In genomic region chr1:17654519-17654918, GRCh38 we compare ENCODE assay signal across 12 cellular contexts.
A peak's percentile ranks its signal among the peaks of the same experiment; 100 is the strongest.
DNase-seq lines count a peak whose midpoint lies in the region; FAIRE-seq and TF ChIP-seq lines count a peak whose summit lies in the region.
"Had no signal": no experiment of that assay in that cellular context is flagged by ENCODE, and none has a peak within 500 bp of the region (broad histone marks: within the 10 kb centered on the region; RNA-seq: fewer than 3 reads in every experiment).

No MANE protein-coding gene starts in this region.

- H3K27ac ChIP-seq in HEK293 (ENCODE audit: extremely low read depth, low read depth, low read length) (no peak overlapping the region), H1 (ENCODE audit: low read depth, low read length) (no peak overlapping the region), colonic mucosa (no peak overlapping the region), small intestine (ENCODE audit: low read depth in 1 of 2, low read length in 1 of 2) (no peak overlapping the region)
- H3K27ac ChIP-seq: RWPE1, SJSA1 had no signal

- peaks cover 2% of the 10 kb centered on the region for H3K27me3 Mint-ChIP-seq in activated CD4-positive, alpha-beta memory T cell treated with anti-CD3 and anti-CD28 coated beads for 36 hours

- H3K79me2 ChIP-seq in H1 (ENCODE audit: control insufficient read depth in 1 of 2, insufficient read depth in 2 of 2, low read length in 2 of 2), result no peaks in the 10 kb centered on the region

- no peak overlapping the region for H3K4ac ChIP-seq in H1 (replicated peaks; ENCODE audit: insufficient read length, low read depth, low read length)

- no peak for TF ChIP-seq EP300 in H1 (IDR thresholded peaks at IDR 0.05; ENCODE audit: borderline replicate concordance in 1 of 2, low read depth in 2 of 2, low read length in 2 of 2)

- no peak overlapping the region for H3K56ac ChIP-seq in H1 (replicated peaks; ENCODE audit: insufficient read length, low read depth, low read length)

- H3K23ac ChIP-seq in H1 (ENCODE audit: insufficient read length), result no peak overlapping the region

- H4K8ac ChIP-seq in H1 (ENCODE audit: extremely low read depth, insufficient read depth, low read length), result peak overlapping the region; percentile 38; the same call in 1 of the 2 replicates

- no peaks in the 10 kb centered on the region for H3K4me1 ChIP-seq in HEK293 (ENCODE audit: control insufficient read depth, insufficient read depth, low read length)
- no peaks in the 10 kb centered on the region for H3K4me1 ChIP-seq in H1 (replicated peaks in 1 of 4; ENCODE audit: control insufficient read depth in 3 of 4, insufficient read depth in 4 of 4, low read length in 3 of 4)
- no peaks in the 10 kb centered on the region for H3K4me1 ChIP-seq in colonic mucosa
- no peaks in the 10 kb centered on the region for H3K4me1 ChIP-seq in small intestine (ENCODE audit: control insufficient read depth in 2 of 2, insufficient read depth in 1 of 2, low read depth in 1 of 2, low read length in 1 of 2)
- H3K4me1 ChIP-seq: SJSA1 had no signal

- H3K23me2 ChIP-seq in H1 (ENCODE audit: low read depth, low read length), result peaks cover 4% of the 10 kb centered on the region; the same call in 1 of the 2 replicates

- no peak for FAIRE-seq in H1 (lab: Jason Lieb, UNC)
- no peak for FAIRE-seq in small intestine (lab: Jason Lieb, UNC)

- H2BK20ac ChIP-seq in H1 (ENCODE audit: low read length), result no peak overlapping the region

- WGBS in H1 (ENCODE audit: extremely low coverage in 1 of 2, insufficient coverage in 1 of 2, insufficient read length in 1 of 2, insufficient replicate concordance in 2 of 2, low coverage in 1 of 2, low lambda C conversion rate in 2 of 2, missing lambda C conversion rate in 1 of 2), 2 experiments, result 100% methylated on average over 2 of the region's 2 CpGs; no CpG with 5 or more reads in 1 of the 2 experiments
- 91 to 92% (median 91%) methylated on average over 2 of the region's 2 CpGs for WGBS in small intestine, 3 donors

- TF ChIP-seq CTCF in HEK293 (tag by site-specific recombination; IDR thresholded peaks at IDR 0.05), result no peak
- no peak for TF ChIP-seq CTCF in H1 (IDR thresholded peaks at IDR 0.05; ENCODE audit: control extremely low read depth in 1 of 3, insufficient read depth in 1 of 3, low read depth in 1 of 3, low read length in 3 of 3)
- no peak for TF ChIP-seq CTCF in colonic mucosa (IDR thresholded peaks at IDR 0.05)

- POLR2A ChIA-PET in HEK293 (lab: Yijun Ruan, JAX) (no interaction called here), H1 (lab: Charles Lee; ENCODE audit: partially characterized antibody) (no interaction called here)
- POLR2A ChIA-PET in activated CD4-positive, alpha-beta memory T cell treated with anti-CD3 and anti-CD28 coated beads for 36 hours (lab: Charles Lee), result no interaction called here

- peaks cover 2 to 6% of the 10 kb centered on the region in 2 experiments for H4K20me1 ChIP-seq in H1 (replicated peaks in 1 of 2; ENCODE audit: control insufficient read depth in 1 of 2, insufficient read depth in 2 of 2, low read length in 2 of 2)

- TF ChIP-seq POLR2A in H1 (IDR thresholded peaks at IDR 0.05; ENCODE audit: control extremely low read depth in 1 of 2, low read depth in 2 of 2, low read length in 2 of 2), result no peak

- no peak overlapping the region for H2AFZ ChIP-seq in H1 (ENCODE audit: low read length)

- CTCF ChIA-PET in HEK293 (lab: Yijun Ruan, JAX) (interaction anchor here (0.6 to 2.7 kb wide), 8 partner anchors 15 to 160 kb away, joined by 3 to 7 read pairs (median 4); no protein-coding TSS in a partner anchor), H1 (lab: Charles Lee; ENCODE audit: partially characterized antibody) (interaction anchor here (0.8 to 4.7 kb wide), 15 partner anchors 8 to 927 kb away, joined by 3 to 26 read pairs (median 5); no protein-coding TSS in a partner anchor)
- CTCF ChIA-PET in activated CD4-positive, alpha-beta memory T cell treated with anti-CD3 and anti-CD28 coated beads for 36 hours (lab: Charles Lee), result interaction anchor here (1.4 kb wide), 1 partner anchor 11 kb away, joined by 3 read pairs; no protein-coding TSS in a partner anchor

- H3K9me3 ChIP-seq in HEK293 (ENCODE audit: control insufficient read depth, insufficient read depth, low read depth, low read length) (no peaks in the 10 kb centered on the region), H1 (ENCODE audit: insufficient read depth in 2 of 2, low read depth in 1 of 2, low read length in 1 of 2) (no peaks in the 10 kb centered on the region), colonic mucosa (no peaks in the 10 kb centered on the region), small intestine (ENCODE audit: control insufficient read depth, low read depth) (no peaks in the 10 kb centered on the region)
- H3K9me3 ChIP-seq: SJSA1 had no signal

- no peaks in the 10 kb centered on the region for H3K4me1 Mint-ChIP-seq in activated CD4-positive, alpha-beta memory T cell treated with anti-CD3 and anti-CD28 coated beads for 36 hours (ENCODE audit: low read depth)

- no peak overlapping the region for H3K4me3 Mint-ChIP-seq in activated CD4-positive, alpha-beta memory T cell treated with anti-CD3 and anti-CD28 coated beads for 36 hours

- no peak overlapping the region for H3K4me2 ChIP-seq in H1 (ENCODE audit: insufficient read depth in 1 of 2, low read depth in 2 of 2, low read length in 2 of 2)

- no peak overlapping the region for H2BK120ac ChIP-seq in H1 (replicated peaks; ENCODE audit: low read depth, low read length)

- H3K4me3 ChIP-seq in HEK293 (ENCODE audit: low read depth, low read length) (no peak overlapping the region), H1 (ENCODE audit: extremely low read depth in 1 of 4, insufficient read depth in 2 of 4, low read depth in 3 of 4, low read length in 4 of 4) (no peak overlapping the region), colonic mucosa (no peak overlapping the region), small intestine (ENCODE audit: low read depth in 1 of 2, low read length in 2 of 2) (no peak overlapping the region)
- H3K4me3 ChIP-seq: SJSA1 had no signal

- no peaks in the 10 kb centered on the region for H3K36me3 Mint-ChIP-seq in activated CD4-positive, alpha-beta memory T cell treated with anti-CD3 and anti-CD28 coated beads for 36 hours

- H3K18ac ChIP-seq in H1 (ENCODE audit: extremely low read depth, low read length), result no peak overlapping the region

- no peak overlapping the region for H2BK15ac ChIP-seq in H1 (ENCODE audit: low read length)

- H3K27me3 ChIP-seq in H1 (replicated peaks in 1 of 4; ENCODE audit: control insufficient read depth in 3 of 4, extremely low read depth in 1 of 4, insufficient read depth in 3 of 4, low read length in 3 of 4) (no peaks in the 10 kb centered on the region), colonic mucosa (no peaks in the 10 kb centered on the region), small intestine (ENCODE audit: control insufficient read depth in 2 of 2, insufficient read depth in 2 of 2, low read length in 2 of 2) (no peaks in the 10 kb centered on the region)
- H3K27me3 ChIP-seq: SJSA1 had no signal

- no peak overlapping the region for H3K14ac ChIP-seq in H1 (ENCODE audit: insufficient read length)

- no peaks in the 10 kb centered on the region for H3K79me1 ChIP-seq in H1 (ENCODE audit: low read depth, low read length)

- DNase-seq in A172 (ENCODE audit: low spot score) (peak; percentile 42), NCI-H69 (lab: John Stamatoyannopoulos, UW) (peak; percentile 13), H1 (ENCODE audit: low read depth in 1 of 2, low spot score in 2 of 2) (no peak), NOMO-1 (lab: John Stamatoyannopoulos, UW; ENCODE audit: unreplicated experiment in 2 of 2) (no peak), colonic mucosa (no peak), small intestine (no peak)
- no peak for DNase-seq in activated CD4-positive, alpha-beta memory T cell treated with anti-CD3 and anti-CD28 coated beads for 36 hours
- DNase-seq: NCI-H2029 treated with DMSO at 0.1 percent for 48 hours, NCI-H524 treated with DMSO at 0.1 percent for 48 hours had no signal

- H2AK5ac ChIP-seq in H1 (ENCODE audit: low read depth, low read length), result no peak overlapping the region

- no peak overlapping the region for H4K5ac ChIP-seq in H1 (ENCODE audit: insufficient read length, low read depth, low read length)

- H3K27ac Mint-ChIP-seq in activated CD4-positive, alpha-beta memory T cell treated with anti-CD3 and anti-CD28 coated beads for 36 hours, result no peak overlapping the region

- no peak for TF ChIP-seq RAD21 in H1 (IDR thresholded peaks at IDR 0.05 in 1 of 2, conservative IDR thresholded peaks at IDR 0.05 in 1 of 2; ENCODE audit: low read depth in 2 of 2, low read length in 2 of 2)

- H2BK12ac ChIP-seq in H1 (ENCODE audit: low read depth, low read length), result no peak overlapping the region

- H3K9ac ChIP-seq in H1 (replicated peaks in 1 of 4; ENCODE audit: extremely low read depth in 1 of 4, low read depth in 3 of 4, low read length in 3 of 4) (no peak overlapping the region), colonic mucosa (ENCODE audit: low read depth in 2 of 2, low read length in 2 of 2) (no peak overlapping the region)

- intact Hi-C loops in activated CD4-positive, alpha-beta memory T cell treated with anti-CD3 and anti-CD28 coated beads for 36 hours (cut with micrococcal nuclease), result no loop called here
- intact Hi-C loops in colonic mucosa (cut with DNase I), result no loop called here

- H2BK5ac ChIP-seq in H1 (ENCODE audit: low read depth, low read length), result no peak overlapping the region

- no peak overlapping the region for H4K91ac ChIP-seq in H1 (replicated peaks; ENCODE audit: insufficient read length, low read length)

- H3K36me3 ChIP-seq in HEK293 (ENCODE audit: control insufficient read depth in 2 of 2, insufficient read depth in 1 of 2, low read length in 2 of 2) (peaks cover 0 to 27% of the 10 kb centered on the region in 2 experiments; a peak in 1 of 3 replicates), H1 (ENCODE audit: control insufficient read depth in 2 of 4, insufficient read depth in 4 of 4, low read length in 3 of 4) (peaks cover 2 to 27% (median 10%) of the 10 kb centered on the region in 4 experiments; a peak in 6 of 8 replicates), colonic mucosa (peaks cover 12% of the 10 kb centered on the region), small intestine (ENCODE audit: control insufficient read depth in 2 of 2, insufficient read depth in 2 of 2, low read length in 2 of 2) (peaks cover 0 to 8% of the 10 kb centered on the region in 2 donors)

- H3K9me3 Mint-ChIP-seq in activated CD4-positive, alpha-beta memory T cell treated with anti-CD3 and anti-CD28 coated beads for 36 hours, result no peaks in the 10 kb centered on the region

TF ChIP-seq in HEK293, 187 proteins besides CTCF, POLR2A, EP300 and RAD21 (continues in another document):
- TF ChIP-seq ZIC2 (tag by site-specific recombination; IDR thresholded peaks at IDR 0.05), result peak; percentile 55
- no peak for TF ChIP-seq ZNF544 (tag by site-specific recombination; IDR thresholded peaks at IDR 0.05)
- TF ChIP-seq ZNF585B (tag by site-specific recombination; IDR thresholded peaks at IDR 0.05), result no peak

TF ChIP-seq in H1, 55 proteins besides CTCF, POLR2A, EP300 and RAD21 (continues in another document):
- TF ChIP-seq BACH1 (IDR thresholded peaks at IDR 0.05; ENCODE audit: low read length) (no peak), SP1 (IDR thresholded peaks at IDR 0.05; ENCODE audit: low read depth, low read length) (no peak), RBBP5 (IDR thresholded peaks at IDR 0.05; ENCODE audit: borderline replicate concordance, low read depth, low read length) (no peak), SIN3A (conservative IDR thresholded peaks at IDR 0.05 in 1 of 2, IDR thresholded peaks at IDR 0.05 in 1 of 2; ENCODE audit: low read depth in 1 of 2, low read length in 2 of 2) (no peak)

Comparison
In these comparisons a context has a peak if more than half of its experiments do, and no peak if none do; other contexts are left out.
1. DNase-seq: peak in A172 (single experiment) and NCI-H69 (single experiment); none in H1 (0 of 2), NOMO-1 (0 of 2), activated CD4-positive, alpha-beta memory T cell treated with anti-CD3 and anti-CD28 coated beads for 36 hours (single experiment), colonic mucosa (single experiment) and small intestine (single experiment).